In the genomic region with DNA sequence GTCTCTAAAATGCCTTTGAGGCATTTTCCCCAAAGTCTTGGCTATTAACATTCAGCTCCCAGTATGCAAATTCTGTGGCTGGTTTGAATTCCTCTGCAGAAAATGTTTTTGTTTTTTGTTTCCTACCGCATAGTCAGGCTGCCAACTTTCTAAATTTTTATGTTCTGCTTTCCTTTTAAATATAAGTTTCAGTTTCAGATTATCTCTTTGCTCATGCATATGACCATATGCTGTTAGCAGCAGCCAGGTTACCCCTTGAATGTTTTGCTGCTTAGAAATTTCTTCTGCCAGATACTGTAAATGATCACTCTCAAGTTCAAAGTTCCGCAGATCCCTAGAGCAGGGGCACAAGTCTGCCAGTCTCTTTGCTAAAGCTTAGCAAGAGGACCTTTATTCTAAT, we compare ENCODE assay signal across 23 cellular contexts.
"Had no signal": no experiment of that assay in that cellular context is flagged by ENCODE, and none has a peak within 500 bp of the region (broad histone marks: within the 10 kb centered on the region; RNA-seq: fewer than 3 reads in every experiment).

No MANE protein-coding gene starts in this region.

- H3K36me3 ChIP-seq: esophagus muscularis mucosa, gastroesophageal sphincter, heart left ventricle, left ventricle myocardium inferior, lower lobe of right lung had no signal

- H3K79me2 ChIP-seq: hepatocyte had no signal

- H3K4me3 ChIP-seq: coronary artery, esophagus muscularis mucosa, gastroesophageal sphincter, heart left ventricle, hepatocyte, left ventricle myocardium inferior, lower lobe of right lung, mucosa of descending colon had no signal

- H3K4me1 Mint-ChIP-seq: immature natural killer cell, naive B cell had no signal

- H3K27me3 ChIP-seq: esophagus muscularis mucosa, foreskin keratinocyte, gastroesophageal sphincter, heart left ventricle, hepatocyte had no signal

- H3K4me2 ChIP-seq: hepatocyte had no signal

- H3K27ac ChIP-seq: coronary artery, epithelial cell of prostate, esophagus muscularis mucosa, foreskin keratinocyte, gastroesophageal sphincter, heart left ventricle, hepatocyte, left ventricle myocardium inferior, lower lobe of right lung had no signal

- H3K4me1 ChIP-seq: esophagus muscularis mucosa, foreskin keratinocyte, gastroesophageal sphincter, heart left ventricle, left ventricle myocardium inferior, lower lobe of right lung had no signal

- H3K27me3 Mint-ChIP-seq: effector memory CD8-positive, alpha-beta T cell had no signal

- H2AFZ ChIP-seq: hepatocyte had no signal

- H3K4me3 Mint-ChIP-seq: effector memory CD8-positive, alpha-beta T cell; endodermal cell; immature natural killer cell; mesothelial cell of epicardium; naive B cell had no signal

- H3K27ac Mint-ChIP-seq: effector memory CD8-positive, alpha-beta T cell; endodermal cell; immature natural killer cell; mesothelial cell of epicardium; naive B cell had no signal

- DNase-seq: effector CD8-positive, alpha-beta T cell; effector memory CD8-positive, alpha-beta T cell; endodermal cell; foreskin keratinocyte; heart left ventricle; hypothalamus; immature natural killer cell; islet precursor cell; kidney; kidney glomerular epithelial cell; left colon; left ventricle myocardium inferior; lower lobe of right lung; mesenchymal stem cell; mucosa of descending colon; naive B cell had no signal

- ATAC-seq: effector memory CD8-positive, alpha-beta T cell; foreskin keratinocyte; gastroesophageal sphincter; heart left ventricle; left colon; left lobe of liver; lower lobe of right lung; mucosa of descending colon had no signal
